9 cellular contexts compared by ENCODE assay signal in genomic region chr3:187616307-187616939, GRCh38. TPM values are rescaled to one million over a fixed set of nuclear protein-coding genes. Genes with fewer than 3 reads are reported as not detected.
DNase-seq lines count a peak whose midpoint lies in the region; ATAC-seq and TF ChIP-seq lines count a peak whose summit lies in the region.
"Had no signal": no experiment of that assay in that cellular context is flagged by ENCODE, and none has a peak within 500 bp of the region (broad histone marks: within the 10 kb centered on the region; RNA-seq: fewer than 3 reads in every experiment).

No MANE protein-coding gene starts in this region.

- H3K27me3 ChIP-seq in CD4-positive, alpha-beta T cell (ENCODE audit: control insufficient read depth, insufficient read depth, low read length), result no peaks in the 10 kb centered on the region
- no peaks in the 10 kb centered on the region for H3K27me3 ChIP-seq in hepatocyte

- H3K9me3 ChIP-seq in CD4-positive, alpha-beta T cell (ENCODE audit: control insufficient read depth, low read length), result no peaks in the 10 kb centered on the region
- H3K9me3 ChIP-seq in hepatocyte (ENCODE audit: low read depth), result no peaks in the 10 kb centered on the region

- H3K4me1 Mint-ChIP-seq in CD4-positive, alpha-beta T cell (ENCODE audit: low read depth), result no peaks in the 10 kb centered on the region
- peaks cover 2% of the 10 kb centered on the region for H3K4me1 Mint-ChIP-seq in activated naive CD8-positive, alpha-beta T cell treated with anti-CD3 and anti-CD28 coated beads for 36 hours
- H3K4me1 Mint-ChIP-seq: IgD-negative memory B cell had no signal

- no peak overlapping the region for H3K4me3 Mint-ChIP-seq in CD4-positive, alpha-beta T cell
- H3K4me3 Mint-ChIP-seq in activated naive CD8-positive, alpha-beta T cell treated with anti-CD3 and anti-CD28 coated beads for 36 hours, result no peak overlapping the region
- H3K4me3 Mint-ChIP-seq: IgD-negative memory B cell had no signal

- H3K9me2 ChIP-seq in hepatocyte (replicated peaks; ENCODE audit: insufficient read depth), result no peaks in the 10 kb centered on the region

- intact Hi-C loops in CD4-positive, alpha-beta T cell (cut with DNase I, micrococcal nuclease), result loop anchor here (2.0 to 10.0 kb wide), 4 partner anchors 98 to 1528 kb away; no protein-coding TSS in a partner anchor

- H3K36me3 ChIP-seq in hepatocyte (replicated peaks; ENCODE audit: insufficient read depth, low read depth), result no peaks in the 10 kb centered on the region

- peaks cover 4% of the 10 kb centered on the region for H3K4me1 ChIP-seq in hepatocyte (ENCODE audit: insufficient read depth)

- H3K79me2 ChIP-seq in hepatocyte, result no peaks in the 10 kb centered on the region

- CTCF ChIA-PET in CD4-positive, alpha-beta T cell (lab: Charles Lee), result interaction anchor here (0.9 to 1.4 kb wide), 2 partner anchors 12 to 63 kb away, joined by 4 to 5 read pairs; no protein-coding TSS in a partner anchor

- peak; percentile 52 for ATAC-seq in CD4-positive, alpha-beta T cell (ENCODE audit: poor library complexity)
- ATAC-seq in GM19397 (IDR thresholded peaks at IDR 0.05; ENCODE audit: unreplicated experiment), result peak; percentile 66

- DNase-seq in CD4-positive, alpha-beta T cell, result peak; percentile 8 to 46 (median 29)
- DNase-seq in LNCaP clone FGC (ENCODE audit: low read depth), result peak; percentile 15
- peak; percentile 24 for DNase-seq in SKM-1 (lab: John Stamatoyannopoulos, UW; ENCODE audit: unreplicated experiment)
- peak; percentile 53 for DNase-seq in activated naive CD8-positive, alpha-beta T cell treated with anti-CD3 and anti-CD28 coated beads for 36 hours
- peak; percentile 63 for DNase-seq in hepatocyte (ENCODE audit: low spot score)
- peak; percentile 21 to 60 for DNase-seq in stimulated activated CD4-positive, alpha-beta T cell treated with anti-CD3 and anti-CD28 coated beads, Interleukin-15, amount 100 ng/mL, for 48 hours (ENCODE audit: low read depth in 2 of 2)
- DNase-seq in mesenteric fat pad (ENCODE audit: low spot score), result no peak

- no peaks in the 10 kb centered on the region for H3K9me3 Mint-ChIP-seq in CD4-positive, alpha-beta T cell
- no peaks in the 10 kb centered on the region for H3K9me3 Mint-ChIP-seq in activated naive CD8-positive, alpha-beta T cell treated with anti-CD3 and anti-CD28 coated beads for 36 hours
- H3K9me3 Mint-ChIP-seq: IgD-negative memory B cell had no signal

- no peak overlapping the region for H2AFZ ChIP-seq in hepatocyte

- H3K27ac ChIP-seq in CD4-positive, alpha-beta T cell (ENCODE audit: low read depth, low read length), result no peak overlapping the region
- no peak overlapping the region for H3K27ac ChIP-seq in hepatocyte

- H3K27ac Mint-ChIP-seq in CD4-positive, alpha-beta T cell, result no peak overlapping the region
- no peak overlapping the region for H3K27ac Mint-ChIP-seq in activated naive CD8-positive, alpha-beta T cell treated with anti-CD3 and anti-CD28 coated beads for 36 hours
- H3K27ac Mint-ChIP-seq: IgD-negative memory B cell had no signal

- H3K4me3 ChIP-seq in LNCaP clone FGC (ENCODE audit: low read depth, low read length), result no peak overlapping the region
- H3K4me3 ChIP-seq in hepatocyte, result no peak overlapping the region

- H4K20me1 ChIP-seq in hepatocyte (ENCODE audit: insufficient read depth, poor library complexity, severe bottlenecking), result no peaks in the 10 kb centered on the region

- peak; percentile 76 for TF ChIP-seq CTCF in CD4-positive, alpha-beta T cell (IDR thresholded peaks at IDR 0.05)
- TF ChIP-seq CTCF in LNCaP clone FGC (IDR thresholded peaks at IDR 0.05; ENCODE audit: control insufficient read depth, extremely low read depth, insufficient read depth) (peak; percentile 82), hepatocyte (IDR thresholded peaks at IDR 0.05; ENCODE audit: poor library complexity) (peak; percentile 62)

- POLR2A ChIA-PET in CD4-positive, alpha-beta T cell (lab: Charles Lee), result no interaction called here

- 66% methylated on average over 4 of the region's 4 CpGs for WGBS in hepatocyte (ENCODE audit: low lambda C conversion rate, missing lambda C conversion rate)

- peaks cover 5% of the 10 kb centered on the region for H3K27me3 Mint-ChIP-seq in CD4-positive, alpha-beta T cell
- H3K27me3 Mint-ChIP-seq in activated naive CD8-positive, alpha-beta T cell treated with anti-CD3 and anti-CD28 coated beads for 36 hours, result peaks cover 4% of the 10 kb centered on the region
- H3K27me3 Mint-ChIP-seq: IgD-negative memory B cell had no signal

- no peak overlapping the region for H3K4me2 ChIP-seq in hepatocyte

- H3K36me3 Mint-ChIP-seq in CD4-positive, alpha-beta T cell (ENCODE audit: low read depth), result no peaks in the 10 kb centered on the region
- no peaks in the 10 kb centered on the region for H3K36me3 Mint-ChIP-seq in activated naive CD8-positive, alpha-beta T cell treated with anti-CD3 and anti-CD28 coated beads for 36 hours
- H3K36me3 Mint-ChIP-seq: IgD-negative memory B cell had no signal

RNA-seq across cellular contexts. Expression of gene SST, which starts 53.8 kb away (rescaled TPM):
- total RNA-seq in CD4-positive, alpha-beta T cell, result not detected
- not detected for total RNA-seq in activated naive CD8-positive, alpha-beta T cell treated with anti-CD3 and anti-CD28 coated beads for 36 hours
- total RNA-seq in hepatocyte (52.4 and 53.5 TPM in 2 replicates), mesenteric fat pad (not detected)
- polyA plus RNA-seq in hepatocyte, result 112 and 537 TPM in 2 replicates
- polyA plus RNA-seq: IgD-negative memory B cell had no signal

Comparison
In these comparisons a context has a peak if more than half of its experiments do, and no peak if none do; other contexts are left out.
1. RNA of gene SST, which starts 53.8 kb away (total RNA-seq): 52.4 to 53.5 TPM in hepatocyte; not detected in mesenteric fat pad (single experiment), not detected in CD4-positive, alpha-beta T cell and not detected in activated naive CD8-positive, alpha-beta T cell treated with anti-CD3 and anti-CD28 coated beads for 36 hours; every median in the first group is over 10 times any median in the second.
2. Peak in every context shown above with its lines, with median percentiles within 50 percentile points of each other: CTCF ChIP-seq.